In genomic region chr1:208167229-208167869, GRCh38 we compare ENCODE assay signal across 26 cellular contexts.
A peak's percentile ranks its signal among the peaks of the same experiment; 100 is the strongest.
DNase-seq lines count a peak whose midpoint lies in the region; ATAC-seq and TF ChIP-seq lines count a peak whose summit lies in the region.
"Had no signal": no experiment of that assay in that cellular context is flagged by ENCODE, and none has a peak within 500 bp of the region (broad histone marks: within the 10 kb centered on the region; RNA-seq: fewer than 3 reads in every experiment).

No MANE protein-coding gene starts in this region.

- DNase-seq in HFFc6 (no peak), NCI-H1436 treated with DMSO at 0.1 percent for 48 hours (lab: John Stamatoyannopoulos, UW) (peak; percentile 85), NCI-H82 treated with DMSO at 0.1 percent for 48 hours (lab: John Stamatoyannopoulos, UW; ENCODE audit: unreplicated experiment) (peak; percentile 30), mesenchymal stem cell (no peak), cerebellar cortex (ENCODE audit: low spot score) (no peak), GM19238 (ENCODE audit: insufficient read length, low spot score) (no peak)
- DNase-seq: activated B cell treated with CpG ODN at 0.5 μM for 24 hours; activated CD4-positive, alpha-beta T cell treated with anti-CD3 and anti-CD28 coated beads, Interleukin-2, amount 50 U/mL, for 4 hours; activated CD8-positive, alpha-beta memory T cell treated with anti-CD3 and anti-CD28 coated beads, Interleukin-2, amount 50 U/mL, for 4 hours; activated naive CD4-positive, alpha-beta T cell treated with anti-CD3 and anti-CD28 coated beads, Interleukin-2, amount 50 U/mL, for 16 hours; amygdala; CD4-positive, CD25-positive, alpha-beta regulatory T cell; cortex of kidney; GDM1; mucosa of descending colon; NCI-H2107; NCI-H526; PC-3; Right ventricle myocardium superior; stimulated activated naive CD8-positive, alpha-beta T cell treated with anti-CD3 and anti-CD28 coated beads, Interleukin-15, amount 100 ng/mL, for 72 hours; T-helper 9 cell; transverse colon had no signal

- no peak overlapping the region for H3K4ac ChIP-seq in mesenchymal stem cell (ENCODE audit: low read depth in 1 of 2, low read length in 2 of 2)

- no peaks in the 10 kb centered on the region for H3K9me3 Mint-ChIP-seq in HFFc6
- H3K9me3 Mint-ChIP-seq: activated B cell treated with CpG ODN at 0.5 μM for 24 hours; CD4-positive, CD25-positive, alpha-beta regulatory T cell; neural crest cell; stimulated activated naive CD8-positive, alpha-beta T cell treated with anti-CD3 and anti-CD28 coated beads, Interleukin-15, amount 100 ng/mL, for 72 hours had no signal

- H2BK120ac ChIP-seq in mesenchymal stem cell (ENCODE audit: low read depth, low read length): no peak overlapping the region

- H3K4me2 ChIP-seq in mesenchymal stem cell (ENCODE audit: low read length, poor library complexity, severe bottlenecking): no peak overlapping the region

- no peak overlapping the region for H3K4me3 ChIP-seq in mesenchymal stem cell (ENCODE audit: insufficient read depth in 1 of 2, low read depth in 1 of 2, low read length in 2 of 2)
- H3K4me3 ChIP-seq: K562, mucosa of descending colon, transverse colon had no signal

- H3K18ac ChIP-seq in mesenchymal stem cell (ENCODE audit: low read depth in 1 of 2, low read length in 2 of 2): no peak overlapping the region

- H3K27ac Mint-ChIP-seq in HFFc6: peak overlapping the region; percentile 24
- H3K27ac Mint-ChIP-seq: activated B cell treated with CpG ODN at 0.5 μM for 24 hours; CD4-positive, CD25-positive, alpha-beta regulatory T cell; progenitor cell of endocrine pancreas; stimulated activated naive CD8-positive, alpha-beta T cell treated with anti-CD3 and anti-CD28 coated beads, Interleukin-15, amount 100 ng/mL, for 72 hours had no signal

- 86% methylated on average over 11 of the region's 11 CpGs for WGBS in mesenchymal stem cell

- no peak overlapping the region for H2BK12ac ChIP-seq in mesenchymal stem cell (ENCODE audit: low read length in 2 of 2)

- peaks cover 4% of the 10 kb centered on the region; the same call in 1 of the 2 replicates for H3K27me3 Mint-ChIP-seq in HFFc6 (ENCODE audit: insufficient read depth)

- H3K4me3 Mint-ChIP-seq in HFFc6: no peak overlapping the region
- H3K4me3 Mint-ChIP-seq: activated B cell treated with CpG ODN at 0.5 μM for 24 hours; CD4-positive, CD25-positive, alpha-beta regulatory T cell; neural crest cell; stimulated activated naive CD8-positive, alpha-beta T cell treated with anti-CD3 and anti-CD28 coated beads, Interleukin-15, amount 100 ng/mL, for 72 hours had no signal

- no peak overlapping the region for H3K14ac ChIP-seq in mesenchymal stem cell (ENCODE audit: low read length in 2 of 2)

- H4K8ac ChIP-seq in mesenchymal stem cell (ENCODE audit: low read length): peak overlapping the region; percentile 56

- no peak overlapping the region for H3K9ac ChIP-seq in mesenchymal stem cell (ENCODE audit: low read length)

- no peak overlapping the region for H3K27ac ChIP-seq in mesenchymal stem cell (ENCODE audit: low read length, poor library complexity, severe bottlenecking)
- H3K27ac ChIP-seq: transverse colon had no signal

- TF ChIP-seq CTCF in HFFc6 (IDR thresholded peaks at IDR 0.05): no peak

- H2BK5ac ChIP-seq in mesenchymal stem cell (ENCODE audit: low read depth, low read length, poor library complexity, severe bottlenecking): no peak overlapping the region

- no peaks in the 10 kb centered on the region for H3K27me3 ChIP-seq in mesenchymal stem cell (ENCODE audit: control insufficient read depth in 1 of 2, insufficient read depth in 1 of 2, low read length in 2 of 2)
- H3K27me3 ChIP-seq: transverse colon had no signal

- H3K9me3 ChIP-seq in mesenchymal stem cell (ENCODE audit: control insufficient read depth, low read length): no peaks in the 10 kb centered on the region
- H3K9me3 ChIP-seq: mucosa of descending colon, transverse colon had no signal

- H3K36me3 Mint-ChIP-seq in HFFc6 (ENCODE audit: low read depth): peaks cover 13% of the 10 kb centered on the region
- H3K36me3 Mint-ChIP-seq: CD4-positive, CD25-positive, alpha-beta regulatory T cell had no signal

- H3K23ac ChIP-seq in mesenchymal stem cell (ENCODE audit: low read length in 2 of 2): no peak overlapping the region

- ATAC-seq in HG03139 (IDR thresholded peaks at IDR 0.05; ENCODE audit: unreplicated experiment): no peak
- ATAC-seq: K562; mucosa of descending colon; PC-3; stimulated activated naive CD8-positive, alpha-beta T cell treated with anti-CD3 and anti-CD28 coated beads, Interleukin-15, amount 100 ng/mL, for 72 hours had no signal

- H3K4me1 Mint-ChIP-seq in HFFc6 (ENCODE audit: low read depth): peaks cover 71% of the 10 kb centered on the region
- H3K4me1 Mint-ChIP-seq: activated B cell treated with CpG ODN at 0.5 μM for 24 hours; stimulated activated naive CD8-positive, alpha-beta T cell treated with anti-CD3 and anti-CD28 coated beads, Interleukin-15, amount 100 ng/mL, for 72 hours had no signal

- no peak overlapping the region for H4K91ac ChIP-seq in mesenchymal stem cell (ENCODE audit: low read length)

- no peak overlapping the region for H2AFZ ChIP-seq in mesenchymal stem cell (ENCODE audit: low read depth, low read length)

- peaks cover 4% of the 10 kb centered on the region for H3K4me1 ChIP-seq in mesenchymal stem cell (ENCODE audit: control insufficient read depth, insufficient read depth, low read depth, low read length)

- H2AK5ac ChIP-seq in mesenchymal stem cell (ENCODE audit: low read length, severe bottlenecking): no peak overlapping the region

- no peak overlapping the region for H2BK15ac ChIP-seq in mesenchymal stem cell (ENCODE audit: low read depth, poor library complexity, severe bottlenecking)

- H3K79me1 ChIP-seq in mesenchymal stem cell (replicated peaks; ENCODE audit: low read length, poor library complexity, severe bottlenecking): no peaks in the 10 kb centered on the region

- no peaks in the 10 kb centered on the region for H3K36me3 ChIP-seq in mesenchymal stem cell (ENCODE audit: control insufficient read depth in 1 of 2, insufficient read depth in 2 of 2, low read depth in 1 of 2, low read length in 2 of 2)
- H3K36me3 ChIP-seq: transverse colon had no signal

Comparison
In these comparisons a context has a peak if more than half of its experiments do, and no peak if none do; other contexts are left out.
1. DNase-seq: peak in NCI-H1436 treated with DMSO at 0.1 percent for 48 hours (single experiment) and NCI-H82 treated with DMSO at 0.1 percent for 48 hours (single experiment); none in HFFc6 (single experiment), mesenchymal stem cell (single experiment), cerebellar cortex (single experiment) and GM19238 (single experiment).